In the genomic region with DNA sequence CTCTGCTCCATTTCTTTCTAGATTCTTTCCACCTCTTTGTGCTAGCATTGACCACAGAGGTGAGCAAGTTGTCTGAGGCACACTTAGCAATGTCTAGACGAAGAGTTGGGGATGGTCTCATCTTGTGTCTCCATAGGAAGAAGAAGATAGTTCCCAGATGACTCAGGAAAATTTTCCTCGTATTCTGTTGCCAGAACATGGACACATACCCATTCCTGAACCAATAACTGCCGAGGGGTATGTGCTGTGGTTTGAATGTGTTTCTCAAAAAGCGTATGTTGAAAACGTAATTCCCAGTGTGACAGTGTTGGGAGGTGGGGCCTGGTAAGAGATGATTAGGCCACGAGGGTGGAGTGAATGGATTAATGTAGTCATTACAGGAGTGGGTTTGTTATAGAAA, we compare ENCODE assay signal across 17 cellular contexts.
A peak's percentile ranks its signal among the peaks of the same experiment; 100 is the strongest.
DNase-seq lines count a peak whose midpoint lies in the region; ATAC-seq and TF ChIP-seq lines count a peak whose summit lies in the region.
"Had no signal": no experiment of that assay in that cellular context is flagged by ENCODE, and none has a peak within 500 bp of the region (broad histone marks: within the 10 kb centered on the region; RNA-seq: fewer than 3 reads in every experiment).

No MANE protein-coding gene starts in this region.

- H3K36me3 ChIP-seq in PC-9 (ENCODE audit: low read depth) = no peaks in the 10 kb centered on the region
- H3K36me3 ChIP-seq in CD4-positive, alpha-beta memory T cell (ENCODE audit: insufficient read depth, low read length) = no peaks in the 10 kb centered on the region

- no peak overlapping the region; the same call in 1 of the 2 replicates for H2AFZ ChIP-seq in PC-9

- ATAC-seq in CD4-positive, alpha-beta T cell (ENCODE audit: poor library complexity) = no peak
- ATAC-seq: activated CD8-positive, alpha-beta T cell treated with anti-CD3 and anti-CD28 coated beads for 36 hours had no signal

- H3K4me3 ChIP-seq in AG10803 (ENCODE audit: low read length) (no peak overlapping the region), PC-9 (no peak overlapping the region), cardiac fibroblast (replicated peaks in 1 of 2; ENCODE audit: low read depth in 2 of 2, low read length in 2 of 2) (no peak overlapping the region)
- H3K4me3 ChIP-seq in CD4-positive, alpha-beta memory T cell (ENCODE audit: low read length in 2 of 2) = no peak overlapping the region

- H3K79me2 ChIP-seq in PC-9 (ENCODE audit: low read depth) = no peaks in the 10 kb centered on the region

- no peaks in the 10 kb centered on the region for H3K9me2 ChIP-seq in PC-9 (ENCODE audit: insufficient read depth)

- H3K4me3 Mint-ChIP-seq in CD4-positive, alpha-beta T cell = no peak overlapping the region
- no peak overlapping the region for H3K4me3 Mint-ChIP-seq in CD4-positive, alpha-beta memory T cell
- H3K4me3 Mint-ChIP-seq: activated CD8-positive, alpha-beta T cell treated with anti-CD3 and anti-CD28 coated beads for 36 hours; activated naive CD8-positive, alpha-beta T cell treated with anti-CD3 and anti-CD28 coated beads, Interleukin-2, amount 10 ng/mL, durations not matched to agents 7 days and 5 days; activated T-helper 1 cell treated with anti-CD3 and anti-CD28 coated beads, Interleukin-12 subunit alpha, Interleukin-12 subunit beta, Interleukin-2, Interleukin-4 antibody, amounts not matched to agents 30 ng/mL and 10 ng/mL and 1 ng/mL, durations not matched to agents 14 hours and 24 hours and 36 hours; B cell; endodermal cell had no signal

- POLR2A ChIA-PET in PC-9 (lab: Charles Lee; ENCODE audit: unreplicated experiment) = no interaction called here
- POLR2A ChIA-PET in CD4-positive, alpha-beta T cell (lab: Charles Lee) = no interaction called here
- POLR2A ChIA-PET in CD4-positive, alpha-beta memory T cell (lab: Charles Lee; ENCODE audit: partially characterized antibody) = no interaction called here

- intact Hi-C loops in PC-9 (cut with micrococcal nuclease; ENCODE audit: unreplicated experiment) = no loop called here
- intact Hi-C loops in CD4-positive, alpha-beta T cell (cut with DNase I, micrococcal nuclease) = no loop called here
- intact Hi-C loops in CD4-positive, alpha-beta memory T cell (cut with micrococcal nuclease) = no loop called here

- H3K27ac ChIP-seq in PC-9 = peak overlapping the region; percentile 70
- no peak overlapping the region for H3K27ac ChIP-seq in CD4-positive, alpha-beta T cell (ENCODE audit: low read depth, low read length)
- no peak overlapping the region for H3K27ac ChIP-seq in CD4-positive, alpha-beta memory T cell (ENCODE audit: low read depth, low read length)

- H3K36me3 Mint-ChIP-seq in CD4-positive, alpha-beta T cell (ENCODE audit: low read depth) = no peaks in the 10 kb centered on the region
- no peaks in the 10 kb centered on the region for H3K36me3 Mint-ChIP-seq in CD4-positive, alpha-beta memory T cell
- H3K36me3 Mint-ChIP-seq: activated naive CD8-positive, alpha-beta T cell treated with anti-CD3 and anti-CD28 coated beads, Interleukin-2, amount 10 ng/mL, durations not matched to agents 7 days and 5 days had no signal

- no peaks in the 10 kb centered on the region for H3K27me3 ChIP-seq in PC-9 (ENCODE audit: insufficient read depth, low read depth)
- H3K27me3 ChIP-seq in CD4-positive, alpha-beta T cell (ENCODE audit: control insufficient read depth, insufficient read depth, low read length) = no peaks in the 10 kb centered on the region
- H3K27me3 ChIP-seq in CD4-positive, alpha-beta memory T cell (ENCODE audit: insufficient read depth, low read length) = no peaks in the 10 kb centered on the region

- peaks cover 9% of the 10 kb centered on the region for H3K27me3 Mint-ChIP-seq in CD4-positive, alpha-beta T cell
- H3K27me3 Mint-ChIP-seq in CD4-positive, alpha-beta memory T cell = peaks cover 2 to 13% of the 10 kb centered on the region in 2 donors
- H3K27me3 Mint-ChIP-seq: activated CD8-positive, alpha-beta T cell treated with anti-CD3 and anti-CD28 coated beads for 36 hours had no signal

- TF ChIP-seq CTCF in AG10803 (conservative IDR thresholded peaks at IDR 0.05; ENCODE audit: low read length) = no peak
- TF ChIP-seq CTCF in PC-9 (conservative IDR thresholded peaks at IDR 0.05) = no peak
- TF ChIP-seq CTCF in cardiac fibroblast (IDR thresholded peaks at IDR 0.05; ENCODE audit: low read depth, low read length) = no peak
- no peak for TF ChIP-seq CTCF in CD4-positive, alpha-beta T cell (IDR thresholded peaks at IDR 0.05)

- H4K20me1 ChIP-seq in PC-9 (ENCODE audit: insufficient read depth) = no peaks in the 10 kb centered on the region

- CTCF ChIA-PET in PC-9 (lab: Charles Lee) = no interaction called here
- CTCF ChIA-PET in CD4-positive, alpha-beta T cell (lab: Charles Lee) = no interaction called here
- CTCF ChIA-PET in CD4-positive, alpha-beta memory T cell (lab: Charles Lee; ENCODE audit: partially characterized antibody) = interaction anchor here (1.3 kb wide), 1 partner anchor 10 kb away, joined by 3 read pairs; no protein-coding TSS in a partner anchor

- H3K9me3 Mint-ChIP-seq in CD4-positive, alpha-beta T cell = no peaks in the 10 kb centered on the region
- H3K9me3 Mint-ChIP-seq in CD4-positive, alpha-beta memory T cell = peaks cover 0 to 3% (median 0%) of the 10 kb centered on the region in 8 donors
- H3K9me3 Mint-ChIP-seq: activated naive CD8-positive, alpha-beta T cell treated with anti-CD3 and anti-CD28 coated beads, Interleukin-2, amount 10 ng/mL, durations not matched to agents 7 days and 5 days; endodermal cell had no signal

- peaks cover 33% of the 10 kb centered on the region for H3F3A ChIP-seq in PC-9 (ENCODE audit: insufficient read depth, low read depth)

- no peaks in the 10 kb centered on the region for H3K9me3 ChIP-seq in PC-9 (ENCODE audit: insufficient read depth, low read depth)
- H3K9me3 ChIP-seq in CD4-positive, alpha-beta T cell (ENCODE audit: control insufficient read depth, low read length) = no peaks in the 10 kb centered on the region
- no peaks in the 10 kb centered on the region for H3K9me3 ChIP-seq in CD4-positive, alpha-beta memory T cell (ENCODE audit: control insufficient read depth in 1 of 2, low read length in 2 of 2)

- DNase-seq in AG10803 (ENCODE audit: low read depth) (peak; percentile 98), PC-9 (no peak), cardiac fibroblast (ENCODE audit: low read depth in 2 of 2) (peak; percentile 76 to 88), kidney tubule cell (ENCODE audit: low spot score) (peak; percentile 45), DMS114 treated with DMSO at 0.1 percent for 48 hours (lab: John Stamatoyannopoulos, UW; ENCODE audit: unreplicated experiment) (no peak)
- DNase-seq in stimulated activated CD4-positive, alpha-beta T cell treated with anti-CD3 and anti-CD28 coated beads, Interleukin-1b, Interleukin-23, amount 100 ng/mL, for 48 hours = no peak
- DNase-seq in CD4-positive, alpha-beta T cell = no peak
- no peak for DNase-seq in CD4-positive, alpha-beta memory T cell
- DNase-seq: activated CD8-positive, alpha-beta T cell treated with anti-CD3 and anti-CD28 coated beads for 36 hours; activated naive CD8-positive, alpha-beta T cell treated with anti-CD3 and anti-CD28 coated beads, Interleukin-2, amount 10 ng/mL, durations not matched to agents 7 days and 5 days; DMS153; endodermal cell; mesendoderm; NCI-H2029 treated with DMSO at 0.1 percent for 48 hours; NCI-H524 treated with DMSO at 0.1 percent for 48 hours had no signal

- BruUV-seq in PC-9 (replicated peaks; lab: Mats Ljungman, UMichigan) = no TSS peak

- H3K4me2 ChIP-seq in PC-9 = no peak overlapping the region

- no peaks in the 10 kb centered on the region for H3K4me1 Mint-ChIP-seq in CD4-positive, alpha-beta T cell (ENCODE audit: low read depth)
- peaks cover 0 to 3% (median 0%) of the 10 kb centered on the region in 4 donors for H3K4me1 Mint-ChIP-seq in CD4-positive, alpha-beta memory T cell
- H3K4me1 Mint-ChIP-seq: activated naive CD8-positive, alpha-beta T cell treated with anti-CD3 and anti-CD28 coated beads, Interleukin-2, amount 10 ng/mL, durations not matched to agents 7 days and 5 days; B cell; endodermal cell had no signal

- no peak overlapping the region for H3K27ac Mint-ChIP-seq in CD4-positive, alpha-beta T cell
- no peak overlapping the region for H3K27ac Mint-ChIP-seq in CD4-positive, alpha-beta memory T cell
- H3K27ac Mint-ChIP-seq: activated CD8-positive, alpha-beta T cell treated with anti-CD3 and anti-CD28 coated beads for 36 hours; activated naive CD8-positive, alpha-beta T cell treated with anti-CD3 and anti-CD28 coated beads, Interleukin-2, amount 10 ng/mL, durations not matched to agents 7 days and 5 days; activated T-helper 1 cell treated with anti-CD3 and anti-CD28 coated beads, Interleukin-12 subunit alpha, Interleukin-12 subunit beta, Interleukin-2, Interleukin-4 antibody, amounts not matched to agents 30 ng/mL and 10 ng/mL and 1 ng/mL, durations not matched to agents 14 hours and 24 hours and 36 hours; B cell; endodermal cell had no signal

- H3K4me1 ChIP-seq in PC-9 (replicated peaks; ENCODE audit: insufficient read depth) = peaks cover 40% of the 10 kb centered on the region
- H3K4me1 ChIP-seq in CD4-positive, alpha-beta memory T cell (ENCODE audit: insufficient read depth, low read length) = no peaks in the 10 kb centered on the region

Comparison
In these comparisons a context has a peak if more than half of its experiments do, and no peak if none do; other contexts are left out.
1. DNase-seq: peak in AG10803 (single experiment), cardiac fibroblast (2 of 2) and kidney tubule cell (single experiment); none in PC-9 (0 of 2), stimulated activated CD4-positive, alpha-beta T cell treated with anti-CD3 and anti-CD28 coated beads, Interleukin-1b, Interleukin-23, amount 100 ng/mL, for 48 hours (single experiment), CD4-positive, alpha-beta T cell (0 of 10), CD4-positive, alpha-beta memory T cell (0 of 5) and DMS114 treated with DMSO at 0.1 percent for 48 hours (single experiment).